Comparison of ENCODE assay signal across 38 cellular contexts in the genomic region with DNA sequence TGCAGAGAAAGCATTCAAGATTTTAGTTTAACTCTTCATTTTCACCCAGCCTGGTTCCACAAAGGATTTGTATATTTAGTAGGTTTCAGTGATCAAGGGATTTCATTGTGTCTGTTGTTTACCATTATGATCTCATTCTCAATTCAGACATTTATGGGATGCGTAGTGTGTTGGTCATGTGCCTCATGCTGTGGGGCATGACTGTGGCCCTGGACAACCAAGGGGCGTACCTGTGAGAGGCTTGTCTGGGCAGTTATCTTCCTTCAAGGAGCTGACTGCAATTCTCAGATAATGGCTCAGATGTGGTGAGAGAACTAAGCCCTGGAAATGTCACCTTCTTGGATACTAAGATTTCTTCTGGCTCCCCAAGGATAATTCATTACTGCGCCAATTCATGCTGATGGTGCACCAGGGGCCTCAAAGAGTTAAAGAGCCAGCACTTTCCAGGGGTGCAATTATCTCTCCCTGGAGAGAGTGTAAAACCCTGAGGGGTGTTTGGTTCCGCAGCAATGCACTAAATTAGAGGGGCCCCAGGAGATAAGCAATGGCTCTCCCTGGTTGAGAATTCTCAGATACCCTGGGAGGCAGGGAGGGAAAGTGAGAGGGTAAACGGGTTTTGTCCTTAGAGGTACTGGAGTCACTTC. TPM values are rescaled to one million over a fixed set of nuclear protein-coding genes. Genes with fewer than 3 reads are reported as not detected.
DNase-seq lines count a peak whose midpoint lies in the region; TF ChIP-seq lines count a peak whose summit lies in the region.
"Had no signal": no experiment of that assay in that cellular context is flagged by ENCODE, and none has a peak within 500 bp of the region (broad histone marks: within the 10 kb centered on the region; RNA-seq: fewer than 3 reads in every experiment).

No MANE protein-coding gene starts in this region.

- H3K27me3 ChIP-seq in MM.1S (replicated peaks; ENCODE audit: insufficient read depth, low read length) (no peaks in the 10 kb centered on the region), testis (no peaks in the 10 kb centered on the region)
- H3K27me3 ChIP-seq: heart left ventricle, suprapubic skin had no signal

- no peaks in the 10 kb centered on the region for H4K20me1 ChIP-seq in MM.1S (ENCODE audit: insufficient read depth, low read length)

- no peak overlapping the region for H3K4me2 ChIP-seq in MM.1S (ENCODE audit: low read depth, low read length)
- H3K4me2 ChIP-seq: smooth muscle cell had no signal

- H3K27ac ChIP-seq in MM.1S (ENCODE audit: low read length) (peak overlapping the region; percentile 46; the same call in 1 of the 2 replicates), testis (no peak overlapping the region)
- H3K27ac ChIP-seq: esophagus squamous epithelium, heart left ventricle, HL-60, suprapubic skin, upper lobe of right lung had no signal

- H3F3A ChIP-seq in MM.1S (ENCODE audit: insufficient read depth, low read length) = 0 out of 2 replicates have a peak, but pooled peaks cover 11% of the 10 kb centered on the region

- TF ChIP-seq CTCF in MM.1S (IDR thresholded peaks at IDR 0.05; ENCODE audit: low read length) (no peak), testis (IDR thresholded peaks at IDR 0.05) (no peak)

- DNase-seq in NCI-H1417 (lab: John Stamatoyannopoulos, UW) (peak in 2 of 3 experiments; percentile 35 to 70), NCI-H1417 treated with DMSO at 0.1 percent for 48 hours (lab: John Stamatoyannopoulos, UW) (no peak), MM.1S (no peak), NCI-H774 (lab: John Stamatoyannopoulos, UW) (peak; percentile 54), iPS-NIHi7 (ENCODE audit: extremely low spot score) (peak; percentile 22), DMS79 (lab: John Stamatoyannopoulos, UW) (no peak), medulla oblongata (ENCODE audit: extremely low spot score) (no peak), testis (no peak)
- DNase-seq: 8988T; activated CD4-positive, alpha-beta memory T cell treated with anti-CD3 and anti-CD28 coated beads, Interleukin-2, amount 10 ng/mL, durations not matched to agents 7 days and 5 days; activated CD4-positive, CD25-positive, alpha-beta regulatory T cell treated with anti-CD3 and anti-CD28 coated beads, Interleukin-2, amount 50 U/mL, for 72 hours; activated CD8-positive, alpha-beta memory T cell treated with anti-CD3 and anti-CD28 coated beads, Interleukin-2, amount 50 U/mL, for 4 hours; activated naive CD4-positive, alpha-beta T cell treated with Interleukin-2 at 50 U/mL for 16 hours; C1 segment of cervical spinal cord; Caco-2; central memory CD4-positive, alpha-beta T cell; endodermal cell; esophagus squamous epithelium; foreskin melanocyte; heart left ventricle; Karpas-422; kidney; naive thymus-derived CD4-positive, alpha-beta T cell; NCI-H187; NCI-H510A; right cardiac atrium; SHP77; stimulated activated naive CD4-positive, alpha-beta T cell; T-helper 2 cell; upper lobe of right lung had no signal

- TF ChIP-seq POLR2A in testis (IDR thresholded peaks at IDR 0.05) = no peak

- H3K79me2 ChIP-seq in MM.1S (ENCODE audit: low read length) = no peaks in the 10 kb centered on the region

- no peaks in the 10 kb centered on the region for H3K36me3 ChIP-seq in MM.1S (replicated peaks; ENCODE audit: insufficient read depth, low read length)
- no peaks in the 10 kb centered on the region for H3K36me3 ChIP-seq in testis (ENCODE audit: low read depth, missing control alignments)
- H3K36me3 ChIP-seq: esophagus squamous epithelium, HAP-1, heart left ventricle, suprapubic skin, upper lobe of right lung had no signal

- no peak overlapping the region for H2AFZ ChIP-seq in MM.1S (ENCODE audit: low read length)

- no peaks in the 10 kb centered on the region for H3K9me2 ChIP-seq in MM.1S (replicated peaks; ENCODE audit: insufficient read depth, low read length)

- H3K9ac ChIP-seq in MM.1S (ENCODE audit: low read length) = no peak overlapping the region

- H3K9me3 ChIP-seq in MM.1S (replicated peaks; ENCODE audit: insufficient read depth, low read length) (no peaks in the 10 kb centered on the region), testis (no peaks in the 10 kb centered on the region)
- H3K9me3 ChIP-seq: Caco-2, esophagus squamous epithelium, HAP-1, suprapubic skin, upper lobe of right lung had no signal

- intact Hi-C loops in testis (cut with DNase I; ENCODE audit: low total_unique reads) = no loop called here

- H3K4me1 ChIP-seq in MM.1S (ENCODE audit: low read length) (peaks cover 42% of the 10 kb centered on the region), testis (no peaks in the 10 kb centered on the region)
- H3K4me1 ChIP-seq: Caco-2, esophagus squamous epithelium, HAP-1, heart left ventricle, suprapubic skin, upper lobe of right lung had no signal

- WGBS in testis, 2 donors = 66 to 70% methylated on average over 5 of the region's 5 CpGs

- H3K4me3 ChIP-seq in MM.1S (ENCODE audit: low read length) (no peak overlapping the region), testis (no peak overlapping the region)
- H3K4me3 ChIP-seq: esophagus squamous epithelium, HAP-1, heart left ventricle, smooth muscle cell, suprapubic skin, upper lobe of right lung had no signal

RNA-seq across cellular contexts. Expression of gene SLC6A5, which starts 32.2 kb away (rescaled TPM):
- 1 to 10 TPM; 1.5 to 1.9 TPM for total RNA-seq in testis
- 2.1 TPM for polyA plus RNA-seq in testis (ENCODE audit: insufficient read depth, low read depth, low replicate concordance)
- total RNA-seq: activated CD4-positive, alpha-beta memory T cell treated with anti-CD3 and anti-CD28 coated beads, Interleukin-2, amount 10 ng/mL, durations not matched to agents 7 days and 5 days; activated T-helper 1 cell treated with anti-CD3 and anti-CD28 coated beads, Interleukin-12 subunit alpha, Interleukin-12 subunit beta, Interleukin-2, Interleukin-4 antibody, amounts not matched to agents 30 ng/mL and 10 ng/mL and 1 ng/mL, durations not matched to agents 14 hours and 24 hours and 36 hours; Caco-2; Daoy; endodermal cell; esophagus squamous epithelium; heart left ventricle; kidney; lower leg skin; naive thymus-derived CD4-positive, alpha-beta T cell; posterior vena cava; right cardiac atrium; smooth muscle cell; suprapubic skin; upper lobe of right lung had no signal
- polyA plus RNA-seq: heart left ventricle; naive thymus-derived CD4-positive, alpha-beta T cell; right cardiac atrium; smooth muscle cell had no signal

RNA-seq across cellular contexts. Expression of gene NELL1, which starts 37.7 kb away (rescaled TPM):
- 1 to 10 TPM; 4.9 to 8.9 TPM for total RNA-seq in testis
- 7.0 TPM for polyA plus RNA-seq in testis (ENCODE audit: insufficient read depth, low read depth, low replicate concordance)
- total RNA-seq: activated CD4-positive, alpha-beta memory T cell treated with anti-CD3 and anti-CD28 coated beads, Interleukin-2, amount 10 ng/mL, durations not matched to agents 7 days and 5 days; activated T-helper 1 cell treated with anti-CD3 and anti-CD28 coated beads, Interleukin-12 subunit alpha, Interleukin-12 subunit beta, Interleukin-2, Interleukin-4 antibody, amounts not matched to agents 30 ng/mL and 10 ng/mL and 1 ng/mL, durations not matched to agents 14 hours and 24 hours and 36 hours; Caco-2; Daoy; naive thymus-derived CD4-positive, alpha-beta T cell; posterior vena cava; smooth muscle cell; upper lobe of right lung had no signal
- polyA plus RNA-seq: heart left ventricle; naive thymus-derived CD4-positive, alpha-beta T cell; right cardiac atrium; smooth muscle cell had no signal

Comparison
In these comparisons a context has a peak if more than half of its experiments do, and no peak if none do; other contexts are left out.
1. DNase-seq: peak in NCI-H1417 (2 of 3), NCI-H774 (single experiment) and iPS-NIHi7 (single experiment); none in NCI-H1417 treated with DMSO at 0.1 percent for 48 hours (single experiment), MM.1S (single experiment), DMS79 (single experiment), medulla oblongata (single experiment) and testis (single experiment).